8 cellular contexts compared by ENCODE assay signal in genomic region chr10:67849331-67850011, GRCh38. TPM values are rescaled to one million over a fixed set of nuclear protein-coding genes. Genes with fewer than 3 reads are reported as not detected.
DNase-seq lines count a peak whose midpoint lies in the region; ATAC-seq and TF ChIP-seq lines count a peak whose summit lies in the region.

No MANE protein-coding gene starts in this region.

- peak; percentile 64 for TF ChIP-seq POLR2A in GM19099 (IDR thresholded peaks at IDR 0.05; ENCODE audit: extremely low read depth, insufficient read length, low read depth)

- ATAC-seq in HG03378 (IDR thresholded peaks at IDR 0.05; ENCODE audit: unreplicated experiment), result peak; percentile 91

- H3K4me1 Mint-ChIP-seq in chondrocyte (ENCODE audit: low read depth), result peaks cover 9% of the 10 kb centered on the region

- peak overlapping the region; percentile 98 for H3K27ac Mint-ChIP-seq in chondrocyte (ENCODE audit: unreplicated experiment)

- H3K9me3 Mint-ChIP-seq in chondrocyte (ENCODE audit: low read depth), result no peaks in the 10 kb centered on the region

- no peaks in the 10 kb centered on the region for H3K27me3 Mint-ChIP-seq in chondrocyte (ENCODE audit: low read depth)

- peaks cover 1% of the 10 kb centered on the region for H3K36me3 Mint-ChIP-seq in chondrocyte (ENCODE audit: low read depth)

- TF ChIP-seq CTCF in chondrocyte (IDR thresholded peaks at IDR 0.05), result no peak

- H3K4me3 Mint-ChIP-seq in chondrocyte (ENCODE audit: unreplicated experiment), result peak overlapping the region; percentile 90

- peak; percentile 86 to 92 for DNase-seq in AML-193 (lab: John Stamatoyannopoulos, UW)
- peak; percentile 70 for DNase-seq in NCI-H446 treated with DMSO at 0.1 percent for 48 hours (lab: John Stamatoyannopoulos, UW)
- DNase-seq in activated CD4-positive, alpha-beta T cell treated with anti-CD3 and anti-CD28 coated beads for 1 hour, result peak; percentile 87
- DNase-seq in chondrocyte (ENCODE audit: low spot score), result peak; percentile 97
- DNase-seq in kidney glomerular epithelial cell (lab: John Stamatoyannopoulos, UW), result peak; percentile 91
- DNase-seq in stimulated activated CD4-positive, alpha-beta T cell treated with anti-CD3 and anti-CD28 coated beads, Interleukin-15, amount 100 ng/mL, for 48 hours (ENCODE audit: low read depth in 2 of 2), result peak; percentile 85 to 94

RNA-seq across cellular contexts. Expression of gene DNAJC12, which starts 11.5 kb away (rescaled TPM):
- 4.5 to 10.2 TPM (median 5.0 TPM) in 3 replicates for total RNA-seq in chondrocyte

RNA-seq across cellular contexts. Expression of gene SIRT1, which starts 35.0 kb away (rescaled TPM):
- total RNA-seq in chondrocyte, result 13.1 to 21.8 TPM (median 17.1 TPM) in 3 replicates

Comparison
In these comparisons a context has a peak if more than half of its experiments do, and no peak if none do; other contexts are left out.
1. Peak in every context shown above with its lines: DNase-seq and ATAC-seq.